8 cellular contexts compared by ENCODE assay signal in the genomic region with DNA sequence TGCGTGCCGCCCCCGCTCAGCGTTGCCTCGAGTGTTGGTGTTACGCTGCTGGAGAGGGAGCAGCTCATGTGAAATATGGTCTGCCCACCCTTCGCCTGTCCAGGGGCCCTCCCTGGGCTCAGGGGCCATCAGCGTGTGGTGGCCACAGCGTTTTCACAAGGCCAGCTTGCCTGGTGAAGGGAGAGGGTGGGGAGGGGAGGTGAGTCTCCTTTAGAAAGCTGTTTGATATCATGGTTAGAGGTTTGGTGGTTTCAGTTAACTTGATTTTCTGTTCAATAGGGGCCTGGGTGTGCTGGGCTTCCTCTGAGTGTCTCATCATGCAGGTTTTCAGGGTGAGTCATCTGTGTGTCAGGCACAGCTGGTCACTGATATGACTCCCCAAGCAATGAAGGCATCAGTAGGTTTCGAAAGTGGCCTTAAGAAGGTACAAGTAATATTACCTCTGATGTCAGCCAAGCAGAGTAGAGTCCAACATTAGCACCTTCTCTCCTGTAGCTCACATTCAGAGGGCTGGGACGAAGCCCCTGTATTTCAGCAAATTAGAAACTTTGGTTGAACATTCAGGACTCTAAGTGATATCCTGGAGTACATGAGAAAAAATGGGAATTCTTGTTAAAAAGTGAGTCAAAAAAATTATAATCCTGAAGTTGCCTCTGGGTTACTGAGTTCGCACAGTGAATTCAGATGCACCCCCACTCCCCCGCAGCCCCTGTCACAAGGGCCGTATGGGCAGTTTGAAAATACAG.
DNase-seq lines count a peak whose midpoint lies in the region; ATAC-seq and TF ChIP-seq lines count a peak whose summit lies in the region.

No MANE protein-coding gene starts in this region.

- no peak overlapping the region for H2AFZ ChIP-seq in hepatocyte

- no peaks in the 10 kb centered on the region for H3K36me3 ChIP-seq in hepatocyte (replicated peaks; ENCODE audit: insufficient read depth, low read depth)

- H3K4me3 Mint-ChIP-seq in CD14-positive monocyte (no peak overlapping the region), HFFc6 (peak overlapping the region; percentile 75)
- H3K4me3 Mint-ChIP-seq in activated CD8-positive, alpha-beta T cell treated with anti-CD3 and anti-CD28 coated beads for 36 hours = no peak overlapping the region

- H3K27me3 ChIP-seq in hepatocyte = no peaks in the 10 kb centered on the region

- H4K20me1 ChIP-seq in hepatocyte (ENCODE audit: insufficient read depth, poor library complexity, severe bottlenecking) = no peaks in the 10 kb centered on the region

- peak overlapping the region; percentile 49 for H3K4me2 ChIP-seq in hepatocyte

- 74% methylated on average over 14 of the region's 14 CpGs for WGBS in hepatocyte (ENCODE audit: low lambda C conversion rate, missing lambda C conversion rate)

- ATAC-seq in activated CD8-positive, alpha-beta T cell treated with anti-CD3 and anti-CD28 coated beads for 36 hours = peak; percentile 96
- ATAC-seq in stimulated activated naive CD8-positive, alpha-beta T cell treated with anti-CD3 and anti-CD28 coated beads, Interleukin-15, Interleukin-2, amounts not matched to agents 100 U/mL and 50 U/mL, for 24 hours = peak; percentile 98
- ATAC-seq in HG03095 (IDR thresholded peaks at IDR 0.05; ENCODE audit: unreplicated experiment) (no peak), HG02798 (IDR thresholded peaks at IDR 0.05; ENCODE audit: poor library complexity, unreplicated experiment) (no peak), GM19324 (IDR thresholded peaks at IDR 0.05; ENCODE audit: low FRiP score, unreplicated experiment) (no peak)

- peak overlapping the region; percentile 5 to 91 (median 78) for H3K27ac Mint-ChIP-seq in CD14-positive monocyte
- peak overlapping the region; percentile 83 for H3K27ac Mint-ChIP-seq in HFFc6
- peak overlapping the region; percentile 55 for H3K27ac Mint-ChIP-seq in activated CD8-positive, alpha-beta T cell treated with anti-CD3 and anti-CD28 coated beads for 36 hours

- no peaks in the 10 kb centered on the region for H3K9me3 ChIP-seq in hepatocyte (ENCODE audit: low read depth)

- CTCF ChIA-PET in activated CD8-positive, alpha-beta T cell treated with anti-CD3 and anti-CD28 coated beads for 36 hours (lab: Charles Lee) = no interaction called here

- H3K4me1 Mint-ChIP-seq in CD14-positive monocyte = peaks cover 36% of the 10 kb centered on the region
- peaks cover 37% of the 10 kb centered on the region for H3K4me1 Mint-ChIP-seq in HFFc6 (ENCODE audit: low read depth)
- H3K4me1 Mint-ChIP-seq in activated CD8-positive, alpha-beta T cell treated with anti-CD3 and anti-CD28 coated beads for 36 hours (ENCODE audit: low read depth) = peaks cover 28% of the 10 kb centered on the region

- peaks cover 3% of the 10 kb centered on the region for H3K79me2 ChIP-seq in hepatocyte

- peak; percentile 61 for DNase-seq in CD14-positive monocyte (ENCODE audit: low spot score)
- peak; percentile 83 for DNase-seq in HFFc6
- DNase-seq in activated CD8-positive, alpha-beta T cell treated with anti-CD3 and anti-CD28 coated beads for 36 hours = peak; percentile 69
- peak; percentile 87 for DNase-seq in hepatocyte (ENCODE audit: low spot score)
- DNase-seq in stimulated activated naive CD8-positive, alpha-beta T cell treated with anti-CD3 and anti-CD28 coated beads, Interleukin-15, Interleukin-2, amounts not matched to agents 100 U/mL and 50 U/mL, for 24 hours = peak; percentile 30

- H3K27ac ChIP-seq in hepatocyte = peak overlapping the region; percentile 98

- intact Hi-C loops in CD14-positive monocyte (cut with micrococcal nuclease) = no loop called here
- intact Hi-C loops in activated CD8-positive, alpha-beta T cell treated with anti-CD3 and anti-CD28 coated beads for 36 hours (cut with micrococcal nuclease) = no loop called here

- no peaks in the 10 kb centered on the region for H3K9me3 Mint-ChIP-seq in CD14-positive monocyte
- H3K9me3 Mint-ChIP-seq in HFFc6 = no peaks in the 10 kb centered on the region
- no peaks in the 10 kb centered on the region for H3K9me3 Mint-ChIP-seq in activated CD8-positive, alpha-beta T cell treated with anti-CD3 and anti-CD28 coated beads for 36 hours

- H3K9me2 ChIP-seq in hepatocyte (replicated peaks; ENCODE audit: insufficient read depth) = no peaks in the 10 kb centered on the region

- TF ChIP-seq CTCF in CD14-positive monocyte (IDR thresholded peaks at IDR 0.05) = no peak
- no peak for TF ChIP-seq CTCF in HFFc6 (IDR thresholded peaks at IDR 0.05)
- TF ChIP-seq CTCF in activated CD8-positive, alpha-beta T cell treated with anti-CD3 and anti-CD28 coated beads for 36 hours (IDR thresholded peaks at IDR 0.05) = no peak
- no peak for TF ChIP-seq CTCF in hepatocyte (IDR thresholded peaks at IDR 0.05; ENCODE audit: poor library complexity)

- no peak overlapping the region for H3K4me3 ChIP-seq in hepatocyte

- H3K36me3 Mint-ChIP-seq in CD14-positive monocyte = peaks cover 58 to 76% of the 10 kb centered on the region in 2 donors
- H3K36me3 Mint-ChIP-seq in HFFc6 (ENCODE audit: low read depth) = peaks cover 22% of the 10 kb centered on the region
- H3K36me3 Mint-ChIP-seq in activated CD8-positive, alpha-beta T cell treated with anti-CD3 and anti-CD28 coated beads for 36 hours (ENCODE audit: low read depth) = peaks cover 13% of the 10 kb centered on the region

- H3K27me3 Mint-ChIP-seq in CD14-positive monocyte (ENCODE audit: low read depth in 3 of 3) (peaks cover 0 to 4% (median 2%) of the 10 kb centered on the region in 3 donors), HFFc6 (ENCODE audit: insufficient read depth) (no peaks in the 10 kb centered on the region)
- no peaks in the 10 kb centered on the region for H3K27me3 Mint-ChIP-seq in activated CD8-positive, alpha-beta T cell treated with anti-CD3 and anti-CD28 coated beads for 36 hours

- peaks cover 36% of the 10 kb centered on the region for H3K4me1 ChIP-seq in hepatocyte (ENCODE audit: insufficient read depth)

- POLR2A ChIA-PET in activated CD8-positive, alpha-beta T cell treated with anti-CD3 and anti-CD28 coated beads for 36 hours (lab: Charles Lee) = no interaction called here

Comparison
In these comparisons a context has a peak if more than half of its experiments do, and no peak if none do; other contexts are left out.
1. DNase-seq: peak in every context shown above with its lines; median percentile 87 in hepatocyte; 83 in HFFc6; 69 in activated CD8-positive, alpha-beta T cell treated with anti-CD3 and anti-CD28 coated beads for 36 hours; 61 in CD14-positive monocyte; 30 in stimulated activated naive CD8-positive, alpha-beta T cell treated with anti-CD3 and anti-CD28 coated beads, Interleukin-15, Interleukin-2, amounts not matched to agents 100 U/mL and 50 U/mL, for 24 hours.
2. ATAC-seq: peak in activated CD8-positive, alpha-beta T cell treated with anti-CD3 and anti-CD28 coated beads for 36 hours (single experiment) and stimulated activated naive CD8-positive, alpha-beta T cell treated with anti-CD3 and anti-CD28 coated beads, Interleukin-15, Interleukin-2, amounts not matched to agents 100 U/mL and 50 U/mL, for 24 hours (single experiment); none in HG03095 (single experiment), HG02798 (single experiment) and GM19324 (single experiment).
3. Peak in every context shown above with its lines, with median percentiles within 50 percentile points of each other: H3K27ac Mint-ChIP-seq.